In genomic region chr3:20808864-20809263, GRCh38 we compare ENCODE assay signal across 33 cellular contexts.
"Had no signal": no experiment of that assay in that cellular context is flagged by ENCODE, and none has a peak within 500 bp of the region (broad histone marks: within the 10 kb centered on the region; RNA-seq: fewer than 3 reads in every experiment).

No MANE protein-coding gene starts in this region.

- FAIRE-seq: astrocyte, bronchial epithelial cell had no signal

- H3K36me3 ChIP-seq: adrenal gland, ascending aorta, brain microvascular endothelial cell, breast epithelium, cardiac muscle cell had no signal

- H3K4me3 ChIP-seq: adrenal gland, ascending aorta, body of pancreas, breast epithelium, cardiac muscle cell had no signal

- DNase-seq: activated effector memory CD4-positive, alpha-beta T cell treated with anti-CD3 and anti-CD28 coated beads, Interleukin-2, amount 50 U/mL, for 16 hours; activated effector memory CD4-positive, alpha-beta T cell treated with Interleukin-2 at 50 U/mL for 16 hours; activated gamma-delta T cell; activated gamma-delta T cell treated with Interleukin-2 at 50 U/mL for 16 hours; activated naive CD4-positive, alpha-beta T cell; activated naive CD4-positive, alpha-beta T cell treated with anti-CD3 and anti-CD28 coated beads for 36 hours; activated naive CD4-positive, alpha-beta T cell treated with anti-CD3 and anti-CD28 coated beads, Interleukin-2, amount 10 ng/mL, durations not matched to agents 7 days and 5 days; activated naive CD4-positive, alpha-beta T cell treated with anti-CD3 and anti-CD28 coated beads, Interleukin-2, amount 50 U/mL, for 16 hours; activated naive CD4-positive, alpha-beta T cell treated with Interleukin-2 at 50 U/mL for 16 hours; activated naive CD8-positive, alpha-beta T cell treated with anti-CD3 and anti-CD28 coated beads for 36 hours; activated naive CD8-positive, alpha-beta T cell treated with anti-CD3 and anti-CD28 coated beads, Interleukin-2, amount 10 ng/mL, durations not matched to agents 7 days and 5 days; activated naive CD8-positive, alpha-beta T cell treated with anti-CD3 and anti-CD28 coated beads, Interleukin-2, amount 50 U/mL, for 24 hours; activated T-cell treated with anti-CD3 and anti-CD28 coated beads, Interleukin-2, amount 50 U/mL, for 24 hours; activated T-cell treated with anti-CD3 and anti-CD28 coated beads, Interleukin-2, amount 50 U/mL, for 4 hours; activated T-cell treated with anti-CD3 and anti-CD28 coated beads, Interleukin-2, amount 50 U/mL, for 48 hours; activated T-cell treated with anti-CD3 and anti-CD28 coated beads, Interleukin-2, amount 50 U/mL, for 72 hours; adrenal gland; amniotic stem cell; amygdala; anterior cingulate cortex; aorta; body of pancreas; brain microvascular endothelial cell; caudate nucleus; central memory CD4-positive, alpha-beta T cell; cerebellar nuclear complex had no signal

- H3K27me3 ChIP-seq: adrenal gland, ascending aorta, body of pancreas, brain microvascular endothelial cell, breast epithelium, cardiac muscle cell had no signal

- ATAC-seq: activated naive CD4-positive, alpha-beta T cell treated with anti-CD3 and anti-CD28 coated beads, Interleukin-2, amount 50 U/mL, for 72 hours; activated naive CD8-positive, alpha-beta T cell treated with anti-CD3 and anti-CD28 coated beads, Interleukin-2, amount 50 U/mL, for 24 hours; activated T-cell treated with anti-CD3 and anti-CD28 coated beads, Interleukin-2, amount 50 U/mL, for 4 hours; activated T-cell treated with anti-CD3 and anti-CD28 coated beads, Interleukin-2, amount 50 U/mL, for 72 hours; activated T-helper 17 cell treated with anti-CD3 and anti-CD28 coated beads, Interleukin-2, amount 50 U/mL, for 72 hours; body of pancreas had no signal

- H3K4me1 ChIP-seq: adrenal gland, ascending aorta, body of pancreas, breast epithelium had no signal

- H3K27ac ChIP-seq: adrenal gland, ascending aorta, body of pancreas, brain microvascular endothelial cell, breast epithelium, cardiac muscle cell had no signal

- H3K9me3 ChIP-seq: adrenal gland, ascending aorta, body of pancreas, breast epithelium had no signal
